Comparison of ENCODE assay signal across 1 cellular context in the genomic region with DNA sequence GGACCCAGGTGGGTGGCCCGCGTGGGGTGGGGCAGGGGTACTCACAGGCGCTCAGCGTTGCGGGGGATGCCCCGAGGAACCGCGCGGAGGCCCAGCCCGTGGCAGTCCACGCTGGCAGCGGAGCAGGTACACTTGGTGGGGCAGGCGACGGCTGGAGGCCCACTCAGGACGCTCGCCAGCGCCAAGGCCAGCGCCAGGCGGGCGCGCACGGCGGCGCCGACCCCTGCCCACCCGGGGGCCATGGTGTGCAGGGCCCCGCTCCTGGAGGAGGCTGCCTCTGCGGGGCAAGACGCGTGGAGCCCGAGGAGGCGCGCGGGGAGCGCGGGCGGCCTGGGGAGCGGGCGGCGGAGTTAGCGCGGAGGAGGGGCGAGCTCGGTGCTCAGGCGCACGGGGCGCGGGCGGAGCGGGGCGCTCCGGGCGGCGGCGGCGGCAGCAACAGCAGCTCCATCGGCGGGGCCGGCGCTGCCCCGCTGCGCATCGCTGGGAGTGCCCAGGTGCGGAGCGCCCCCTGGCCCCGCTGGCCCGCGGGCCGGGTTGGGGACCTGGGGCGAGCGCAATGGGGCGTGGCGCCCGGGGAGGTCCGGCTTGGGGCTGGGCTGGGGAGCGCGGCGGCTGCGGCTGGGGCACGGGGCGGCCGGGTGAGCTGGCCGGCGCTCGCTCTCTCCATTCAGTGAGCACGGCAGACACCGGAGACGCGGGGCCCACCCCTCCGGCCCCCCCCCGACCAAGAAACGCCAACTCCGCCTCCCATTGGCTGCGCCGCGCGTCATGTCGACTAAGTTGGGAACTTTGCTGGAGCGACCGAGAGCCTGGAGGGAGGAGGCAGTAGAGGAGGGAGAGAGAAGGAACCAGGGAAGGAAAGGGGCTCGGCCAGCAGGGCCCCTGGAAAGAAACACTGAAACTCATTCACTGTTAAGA.
TF ChIP-seq lines count a peak whose summit lies in the region.

SLIT3 (minus strand) TSS at position 672 of the 918 bp plus-strand sequence; CDS start at position 242, 430 bp downstream.

TF ChIP-seq in HEK293, 187 proteins besides CTCF, POLR2A, EP300 and RAD21 (continued from another document and continues in another):
- TF ChIP-seq, protein P1, sequence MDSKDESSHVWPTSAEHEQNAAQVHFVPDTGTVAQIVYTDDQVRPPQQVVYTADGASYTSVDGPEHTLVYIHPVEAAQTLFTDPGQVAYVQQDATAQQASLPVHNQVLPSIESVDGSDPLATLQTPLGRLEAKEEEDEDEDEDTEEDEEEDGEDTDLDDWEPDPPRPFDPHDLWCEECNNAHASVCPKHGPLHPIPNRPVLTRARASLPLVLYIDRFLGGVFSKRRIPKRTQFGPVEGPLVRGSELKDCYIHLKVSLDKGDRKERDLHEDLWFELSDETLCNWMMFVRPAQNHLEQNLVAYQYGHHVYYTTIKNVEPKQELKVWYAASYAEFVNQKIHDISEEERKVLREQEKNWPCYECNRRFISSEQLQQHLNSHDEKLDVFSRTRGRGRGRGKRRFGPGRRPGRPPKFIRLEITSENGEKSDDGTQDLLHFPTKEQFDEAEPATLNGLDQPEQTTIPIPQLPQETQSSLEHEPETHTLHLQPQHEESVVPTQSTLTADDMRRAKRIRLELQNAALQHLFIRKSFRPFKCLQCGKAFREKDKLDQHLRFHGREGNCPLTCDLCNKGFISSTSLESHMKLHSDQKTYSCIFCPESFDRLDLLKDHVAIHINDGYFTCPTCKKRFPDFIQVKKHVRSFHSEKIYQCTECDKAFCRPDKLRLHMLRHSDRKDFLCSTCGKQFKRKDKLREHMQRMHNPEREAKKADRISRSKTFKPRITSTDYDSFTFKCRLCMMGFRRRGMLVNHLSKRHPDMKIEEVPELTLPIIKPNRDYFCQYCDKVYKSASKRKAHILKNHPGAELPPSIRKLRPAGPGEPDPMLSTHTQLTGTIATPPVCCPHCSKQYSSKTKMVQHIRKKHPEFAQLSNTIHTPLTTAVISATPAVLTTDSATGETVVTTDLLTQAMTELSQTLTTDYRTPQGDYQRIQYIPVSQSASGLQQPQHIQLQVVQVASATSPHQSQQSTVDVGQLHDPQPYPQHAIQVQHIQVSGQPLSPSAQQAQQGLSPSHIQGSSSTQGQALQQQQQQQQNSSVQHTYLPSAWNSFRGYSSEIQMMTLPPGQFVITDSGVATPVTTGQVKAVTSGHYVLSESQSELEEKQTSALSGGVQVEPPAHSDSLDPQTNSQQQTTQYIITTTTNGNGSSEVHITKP (tag by site-specific recombination; IDR thresholded peaks at IDR 0.05): peak; percentile 44; the same call in 1 of the 2 replicates
- TF ChIP-seq ZNF18 (tag by site-specific recombination; IDR thresholded peaks at IDR 0.05): no peak
- TF ChIP-seq ZNF777 (tag by site-specific recombination; IDR thresholded peaks at IDR 0.05; ENCODE audit: borderline replicate concordance): no peak
- TF ChIP-seq SP2 (tag by site-specific recombination; IDR thresholded peaks at IDR 0.05): peak; percentile 57
- no peak for TF ChIP-seq ZNF114 (tag by site-specific recombination; IDR thresholded peaks at IDR 0.05)
- TF ChIP-seq IKZF3 (tag by site-specific recombination; IDR thresholded peaks at IDR 0.05): peak; percentile 44; the same call in 1 of the 2 replicates
- TF ChIP-seq EGR2 (tag by site-specific recombination; IDR thresholded peaks at IDR 0.05; ENCODE audit: low read depth): no peak
- no peak for TF ChIP-seq TSHZ1 (tag by site-specific recombination; IDR thresholded peaks at IDR 0.05; ENCODE audit: borderline replicate concordance)
- no peak for TF ChIP-seq KLF9 (tag by site-specific recombination; IDR thresholded peaks at IDR 0.05; ENCODE audit: low read depth)
- no peak for TF ChIP-seq ZNF660 (tag by site-specific recombination; IDR thresholded peaks at IDR 0.05)
- TF ChIP-seq ZNF248 (tag by site-specific recombination; IDR thresholded peaks at IDR 0.05): no peak
- TF ChIP-seq ZNF629 (tag by site-specific recombination; IDR thresholded peaks at IDR 0.05): no peak
- TF ChIP-seq, protein P2, sequence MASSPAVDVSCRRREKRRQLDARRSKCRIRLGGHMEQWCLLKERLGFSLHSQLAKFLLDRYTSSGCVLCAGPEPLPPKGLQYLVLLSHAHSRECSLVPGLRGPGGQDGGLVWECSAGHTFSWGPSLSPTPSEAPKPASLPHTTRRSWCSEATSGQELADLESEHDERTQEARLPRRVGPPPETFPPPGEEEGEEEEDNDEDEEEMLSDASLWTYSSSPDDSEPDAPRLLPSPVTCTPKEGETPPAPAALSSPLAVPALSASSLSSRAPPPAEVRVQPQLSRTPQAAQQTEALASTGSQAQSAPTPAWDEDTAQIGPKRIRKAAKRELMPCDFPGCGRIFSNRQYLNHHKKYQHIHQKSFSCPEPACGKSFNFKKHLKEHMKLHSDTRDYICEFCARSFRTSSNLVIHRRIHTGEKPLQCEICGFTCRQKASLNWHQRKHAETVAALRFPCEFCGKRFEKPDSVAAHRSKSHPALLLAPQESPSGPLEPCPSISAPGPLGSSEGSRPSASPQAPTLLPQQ (tag by site-specific recombination; IDR thresholded peaks at IDR 0.05): peak; percentile 98
- no peak for TF ChIP-seq ZNF707 (tag by site-specific recombination; IDR thresholded peaks at IDR 0.05)
- TF ChIP-seq, protein P3, sequence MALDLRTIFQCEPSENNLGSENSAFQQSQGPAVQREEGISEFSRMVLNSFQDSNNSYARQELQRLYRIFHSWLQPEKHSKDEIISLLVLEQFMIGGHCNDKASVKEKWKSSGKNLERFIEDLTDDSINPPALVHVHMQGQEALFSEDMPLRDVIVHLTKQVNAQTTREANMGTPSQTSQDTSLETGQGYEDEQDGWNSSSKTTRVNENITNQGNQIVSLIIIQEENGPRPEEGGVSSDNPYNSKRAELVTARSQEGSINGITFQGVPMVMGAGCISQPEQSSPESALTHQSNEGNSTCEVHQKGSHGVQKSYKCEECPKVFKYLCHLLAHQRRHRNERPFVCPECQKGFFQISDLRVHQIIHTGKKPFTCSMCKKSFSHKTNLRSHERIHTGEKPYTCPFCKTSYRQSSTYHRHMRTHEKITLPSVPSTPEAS (tag by site-specific recombination; IDR thresholded peaks at IDR 0.05): no peak
- no peak for TF ChIP-seq ZNF416 (tag by site-specific recombination; IDR thresholded peaks at IDR 0.05)
- TF ChIP-seq, protein P4, sequence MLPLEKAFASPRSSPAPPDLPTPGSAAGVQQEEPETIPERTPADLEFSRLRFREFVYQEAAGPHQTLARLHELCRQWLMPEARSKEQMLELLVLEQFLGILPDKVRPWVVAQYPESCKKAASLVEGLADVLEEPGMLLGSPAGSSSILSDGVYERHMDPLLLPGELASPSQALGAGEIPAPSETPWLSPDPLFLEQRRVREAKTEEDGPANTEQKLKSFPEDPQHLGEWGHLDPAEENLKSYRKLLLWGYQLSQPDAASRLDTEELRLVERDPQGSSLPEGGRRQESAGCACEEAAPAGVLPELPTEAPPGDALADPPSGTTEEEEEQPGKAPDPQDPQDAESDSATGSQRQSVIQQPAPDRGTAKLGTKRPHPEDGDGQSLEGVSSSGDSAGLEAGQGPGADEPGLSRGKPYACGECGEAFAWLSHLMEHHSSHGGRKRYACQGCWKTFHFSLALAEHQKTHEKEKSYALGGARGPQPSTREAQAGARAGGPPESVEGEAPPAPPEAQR (tag by site-specific recombination; IDR thresholded peaks at IDR 0.05): no peak
- TF ChIP-seq ZNF555 (tag by site-specific recombination; conservative IDR thresholded peaks at IDR 0.05): no peak
- TF ChIP-seq HOXA7 (CRISPR knock-in tag; IDR thresholded peaks at IDR 0.05; ENCODE audit: borderline replicate concordance): no peak
- TF ChIP-seq ZNF398 (tag by site-specific recombination; IDR thresholded peaks at IDR 0.05): no peak
- TF ChIP-seq ZNF548 (tag by site-specific recombination; IDR thresholded peaks at IDR 0.05): no peak
- peak; percentile 64 for TF ChIP-seq ZBTB17 (tag by site-specific recombination; IDR thresholded peaks at IDR 0.05)
- no peak for TF ChIP-seq ZNF664 (tag by site-specific recombination; IDR thresholded peaks at IDR 0.05)
- peak; percentile 35; the same call in 1 of the 2 replicates for TF ChIP-seq ZNF610 (tag by site-specific recombination; IDR thresholded peaks at IDR 0.05; ENCODE audit: borderline replicate concordance)
- no peak for TF ChIP-seq ZNF513 (tag by site-specific recombination; IDR thresholded peaks at IDR 0.05)
- no peak for TF ChIP-seq SCRT2 (tag by site-specific recombination; IDR thresholded peaks at IDR 0.05)
- no peak for TF ChIP-seq ZBTB10 (tag by site-specific recombination; IDR thresholded peaks at IDR 0.05)
